ENCODE assay signal across 26 cellular contexts in genomic region chr14:54781080-54781479, GRCh38.
"Had no signal": no experiment of that assay in that cellular context is flagged by ENCODE, and none has a peak within 500 bp of the region (broad histone marks: within the 10 kb centered on the region; RNA-seq: fewer than 3 reads in every experiment).

No MANE protein-coding gene starts in this region.

- H3K4me1 Mint-ChIP-seq: neural crest cell had no signal

- H3K4me1 ChIP-seq: pancreas, prostate gland had no signal

- ATAC-seq: lower lobe of right lung; naive thymus-derived CD8-positive, alpha-beta T cell; pancreas; right cardiac atrium; stimulated activated effector memory CD8-positive, alpha-beta T cell treated with anti-CD3 and anti-CD28 coated beads, Interleukin-12 subunit alpha, Interleukin-12 subunit beta, amount 100 ng/mL, for 72 hours; upper lobe of right lung had no signal

- H3K36me3 Mint-ChIP-seq: naive thymus-derived CD8-positive, alpha-beta T cell; stimulated activated effector memory CD8-positive, alpha-beta T cell treated with anti-CD3 and anti-CD28 coated beads, Interleukin-12 subunit alpha, Interleukin-12 subunit beta, amount 100 ng/mL, for 72 hours had no signal

- H3K9me3 Mint-ChIP-seq: immature natural killer cell; naive thymus-derived CD8-positive, alpha-beta T cell; nephron; neural crest cell; stimulated activated effector memory CD8-positive, alpha-beta T cell treated with anti-CD3 and anti-CD28 coated beads, Interleukin-12 subunit alpha, Interleukin-12 subunit beta, amount 100 ng/mL, for 72 hours; stimulated activated naive CD8-positive, alpha-beta T cell treated with anti-CD3 and anti-CD28 coated beads, Interleukin-15, Interleukin-2, amounts not matched to agents 100 ng/mL and 50 ng/mL, for 24 hours had no signal

- H3K27me3 ChIP-seq: pancreas, sigmoid colon, spleen, suprapubic skin, tibial artery, upper lobe of right lung had no signal

- H3K27ac ChIP-seq: lower lobe of right lung, pancreas, prostate gland, sigmoid colon, suprapubic skin, tibial artery, upper lobe of right lung had no signal

- H3K27ac Mint-ChIP-seq: immature natural killer cell; naive thymus-derived CD8-positive, alpha-beta T cell; nephron; stimulated activated effector memory CD8-positive, alpha-beta T cell treated with anti-CD3 and anti-CD28 coated beads, Interleukin-12 subunit alpha, Interleukin-12 subunit beta, amount 100 ng/mL, for 72 hours; stimulated activated naive CD8-positive, alpha-beta T cell treated with anti-CD3 and anti-CD28 coated beads, Interleukin-15, Interleukin-2, amounts not matched to agents 100 ng/mL and 50 ng/mL, for 24 hours had no signal

- H3K36me3 ChIP-seq: prostate gland had no signal

- H3K4me3 ChIP-seq: lower lobe of right lung, pancreas, prostate gland, sigmoid colon, spleen, suprapubic skin, thoracic aorta, tibial artery, upper lobe of right lung had no signal

- H3K4me3 Mint-ChIP-seq: immature natural killer cell; naive thymus-derived CD8-positive, alpha-beta T cell; nephron; neural crest cell; stimulated activated effector memory CD8-positive, alpha-beta T cell treated with anti-CD3 and anti-CD28 coated beads, Interleukin-12 subunit alpha, Interleukin-12 subunit beta, amount 100 ng/mL, for 72 hours; stimulated activated naive CD8-positive, alpha-beta T cell treated with anti-CD3 and anti-CD28 coated beads, Interleukin-15, Interleukin-2, amounts not matched to agents 100 ng/mL and 50 ng/mL, for 24 hours had no signal

- H3K9me3 ChIP-seq: lower lobe of right lung, pancreas, prostate gland, sigmoid colon, spleen, suprapubic skin, thoracic aorta, tibial artery, upper lobe of right lung had no signal

- DNase-seq: hippocampal formation; immature natural killer cell; lower lobe of right lung; mammary epithelial cell; mesenchymal stem cell; naive thymus-derived CD8-positive, alpha-beta T cell; nucleus accumbens; pancreas; posterior cingulate gyrus; retina; right cardiac atrium; sigmoid colon; small intestine; spleen; stimulated activated CD4-positive, alpha-beta T cell treated with anti-CD3 and anti-CD28 coated beads, Interleukin-4, amount 100 ng/mL, for 24 hours; stimulated activated naive CD4-positive, alpha-beta T cell; trophoblast cell; upper lobe of right lung had no signal
